10 cellular contexts compared by ENCODE assay signal in genomic region chr16:1884155-1884760, GRCh38. TPM values are rescaled to one million over a fixed set of nuclear protein-coding genes. Genes with fewer than 3 reads are reported as not detected.
DNase-seq lines count a peak whose midpoint lies in the region; TF ChIP-seq lines count a peak whose summit lies in the region.
"Had no signal": no experiment of that assay in that cellular context is flagged by ENCODE, and none has a peak within 500 bp of the region (broad histone marks: within the 10 kb centered on the region; RNA-seq: fewer than 3 reads in every experiment).

No MANE protein-coding gene starts in this region.

- intact Hi-C loops in testis (cut with DNase I; ENCODE audit: low total_unique reads): no loop called here

- no peak overlapping the region for H3K4me3 ChIP-seq in fibroblast of villous mesenchyme (ENCODE audit: low read depth, low read length)
- no peak overlapping the region for H3K4me3 ChIP-seq in testis
- H3K4me3 ChIP-seq in effector memory CD4-positive, alpha-beta T cell (ENCODE audit: insufficient read depth, low read depth, low read length, poor library complexity, severe bottlenecking): no peak overlapping the region
- H3K4me3 ChIP-seq: MG63 had no signal

- H3K9me3 ChIP-seq in testis: no peaks in the 10 kb centered on the region
- no peaks in the 10 kb centered on the region for H3K9me3 ChIP-seq in effector memory CD4-positive, alpha-beta T cell (ENCODE audit: control insufficient read depth, low read length)
- H3K9me3 ChIP-seq: MG63 had no signal

- H3K36me3 ChIP-seq in testis (ENCODE audit: low read depth, missing control alignments): no peaks in the 10 kb centered on the region
- no peaks in the 10 kb centered on the region for H3K36me3 ChIP-seq in effector memory CD4-positive, alpha-beta T cell (ENCODE audit: control insufficient read depth, insufficient read depth, low read length)
- H3K36me3 ChIP-seq: MG63 had no signal

- TF ChIP-seq CTCF in fibroblast of villous mesenchyme (IDR thresholded peaks at IDR 0.05; ENCODE audit: insufficient read depth, low read depth, low read length) (peak; percentile 11), testis (IDR thresholded peaks at IDR 0.05) (peak in 1 of 3 experiments; percentile 39)

- DNase-seq in AML-193 (lab: John Stamatoyannopoulos, UW) (peak; percentile 69 to 71), HEK293T (ENCODE audit: extremely low spot score) (peak; percentile 59), RPMI8226 (peak; percentile 39), fibroblast of villous mesenchyme (ENCODE audit: low read depth) (peak; percentile 5), testis (no peak), NCI-H1436 (lab: John Stamatoyannopoulos, UW) (no peak), hypothalamus (lab: John Stamatoyannopoulos, UW) (no peak)
- DNase-seq in effector memory CD4-positive, alpha-beta T cell: no peak
- DNase-seq: MG63 had no signal

- POLR2A ChIA-PET in HEK293T (lab: Yijun Ruan, JAX): interaction anchor here (1.2 to 1.9 kb wide), 3 partner anchors 32 to 80 kb away, joined by 3 to 4 read pairs (median 3); partner anchors contain the start of gene RPS2

- no peaks in the 10 kb centered on the region for H3K27me3 ChIP-seq in testis
- H3K27me3 ChIP-seq in effector memory CD4-positive, alpha-beta T cell (replicated peaks; ENCODE audit: control insufficient read depth, insufficient read depth, low read length, poor library complexity, severe bottlenecking): no peaks in the 10 kb centered on the region

- H3K27ac ChIP-seq in testis: no peak overlapping the region
- H3K27ac ChIP-seq in effector memory CD4-positive, alpha-beta T cell (ENCODE audit: insufficient read depth, low read length, poor library complexity, severe bottlenecking): no peak overlapping the region

- no peak for TF ChIP-seq POLR2A in testis (IDR thresholded peaks at IDR 0.05)

- WGBS in testis, 2 donors: 72 to 74% methylated on average over 13 of the region's 13 CpGs

- H3K4me1 ChIP-seq in testis: no peaks in the 10 kb centered on the region
- H3K4me1 ChIP-seq in effector memory CD4-positive, alpha-beta T cell (ENCODE audit: control insufficient read depth, insufficient read depth, low read length, poor library complexity, severe bottlenecking): no peaks in the 10 kb centered on the region

- CTCF ChIA-PET in HEK293T (lab: Yijun Ruan, JAX): interaction anchor here (0.8 to 1.1 kb wide), 2 partner anchors 32 to 40 kb away, joined by 3 read pairs; no protein-coding TSS in a partner anchor

TF ChIP-seq in HEK293T, 16 proteins besides CTCF, POLR2A, EP300 and RAD21:
- TF ChIP-seq FOXK2 (IDR thresholded peaks at IDR 0.05): no peak
- TF ChIP-seq PKNOX1 (IDR thresholded peaks at IDR 0.05): peak; percentile 92

RNA-seq across cellular contexts. Expression of gene MEIOB, which starts 12.3 kb away (rescaled TPM):
- total RNA-seq in fibroblast of villous mesenchyme (under 0.01 TPM in 1 of 2 replicates, not detected in the other), testis (10 to 100 TPM; 34.6 to 53.9 TPM)
- 53.8 TPM for polyA plus RNA-seq in testis (ENCODE audit: insufficient read depth, low read depth, low replicate concordance)
- total RNA-seq: activated CD8-positive, alpha-beta memory T cell treated with anti-CD3 and anti-CD28 coated beads for 36 hours had no signal

RNA-seq across cellular contexts. Expression of gene HS3ST6, which starts 34.0 kb away (rescaled TPM):
- total RNA-seq in fibroblast of villous mesenchyme (not detected in 2 replicates), testis (1 to 10 TPM in 1 of 2 donors, under 1 TPM in 1; 0.94 to 1.6 TPM)
- polyA plus RNA-seq in testis (ENCODE audit: insufficient read depth, low read depth, low replicate concordance): 0.34 TPM
- total RNA-seq: activated CD8-positive, alpha-beta memory T cell treated with anti-CD3 and anti-CD28 coated beads for 36 hours had no signal

RNA-seq across cellular contexts. Expression of gene FAHD1, which starts 57.3 kb away (rescaled TPM):
- total RNA-seq in fibroblast of villous mesenchyme (51.8 and 63.8 TPM in 2 replicates), testis (10 to 100 TPM; 57.5 to 65.8 TPM)
- polyA plus RNA-seq in testis (ENCODE audit: insufficient read depth, low read depth, low replicate concordance): 20.6 TPM

RNA-seq across cellular contexts. Expression of gene HAGH, which starts 57.6 kb away (rescaled TPM):
- total RNA-seq in fibroblast of villous mesenchyme (22.5 and 24.6 TPM in 2 replicates), testis (100 to 1,000 TPM; 163 to 176 TPM)
- 266 TPM for polyA plus RNA-seq in testis (ENCODE audit: insufficient read depth, low read depth, low replicate concordance)

RNA-seq across cellular contexts. Expression of gene MSRB1, which starts 58.7 kb away (rescaled TPM):
- total RNA-seq in fibroblast of villous mesenchyme (14.2 and 16.4 TPM in 2 replicates), testis (10 to 100 TPM; 17.5 to 19.8 TPM)
- 35.2 TPM for polyA plus RNA-seq in testis (ENCODE audit: insufficient read depth, low read depth, low replicate concordance)

Comparison
In these comparisons a context has a peak if more than half of its experiments do, and no peak if none do; other contexts are left out.
1. DNase-seq: peak in AML-193 (2 of 2), HEK293T (single experiment), RPMI8226 (single experiment) and fibroblast of villous mesenchyme (single experiment); none in testis (single experiment), NCI-H1436 (single experiment), effector memory CD4-positive, alpha-beta T cell (0 of 3) and hypothalamus (0 of 51).
2. RNA of gene MEIOB, which starts 12.3 kb away (total RNA-seq): 34.6 to 53.9 TPM in testis; under 0.01 TPM in fibroblast of villous mesenchyme; every median in the first group is over 10 times any median in the second.